ENCODE assay signal across 1 cellular context in genomic region chr19:1254530-1255185, GRCh38.
TF ChIP-seq lines count a peak whose summit lies in the region.

No MANE protein-coding gene starts in this region.

TF ChIP-seq in HepG2, 621 proteins besides CTCF, POLR2A, EP300 and RAD21 (continued from another document and continues in another):
- no peak for TF ChIP-seq ZNF660 (CRISPR knock-in tag; IDR thresholded peaks at IDR 0.05; ENCODE audit: borderline replicate concordance, low read depth)
- TF ChIP-seq ZNF335 (CRISPR knock-in tag; IDR thresholded peaks at IDR 0.05): no peak
- no peak for TF ChIP-seq ZNF33B (CRISPR knock-in tag; IDR thresholded peaks at IDR 0.05)
- TF ChIP-seq PCBP1 (IDR thresholded peaks at IDR 0.05; ENCODE audit: borderline replicate concordance, low read depth, low read length): no peak
- TF ChIP-seq FOXC1 (CRISPR knock-in tag; IDR thresholded peaks at IDR 0.05; ENCODE audit: borderline replicate concordance): peak; percentile 53; the same call in 1 of the 2 replicates
- TF ChIP-seq PLSCR1 (CRISPR knock-in tag; IDR thresholded peaks at IDR 0.05; ENCODE audit: borderline replicate concordance): no peak
- TF ChIP-seq ZMAT5 (CRISPR knock-in tag; IDR thresholded peaks at IDR 0.05; ENCODE audit: borderline replicate concordance, low read depth): no peak
- no peak for TF ChIP-seq KAT2B (IDR thresholded peaks at IDR 0.05; ENCODE audit: borderline replicate concordance, low read depth, low read length)
- peak; percentile 93 for TF ChIP-seq ZMYM2 (CRISPR knock-in tag; IDR thresholded peaks at IDR 0.05)
- TF ChIP-seq TCF7L2 (IDR thresholded peaks at IDR 0.05; ENCODE audit: low read depth, low read length): no peak
- TF ChIP-seq THAP9 (CRISPR knock-in tag; IDR thresholded peaks at IDR 0.05; ENCODE audit: borderline replicate concordance): no peak
- TF ChIP-seq MIXL1 (CRISPR knock-in tag; IDR thresholded peaks at IDR 0.05): 0 out of 2 replicates have a peak, but pooled peaks have one; percentile 20
- TF ChIP-seq SAP130 (CRISPR knock-in tag; IDR thresholded peaks at IDR 0.05; ENCODE audit: low read depth): peak; percentile 79
- no peak for TF ChIP-seq KDM4B (CRISPR knock-in tag; IDR thresholded peaks at IDR 0.05)
- TF ChIP-seq NFIC (IDR thresholded peaks at IDR 0.05; ENCODE audit: low read length): peak; percentile 45; the same call in 1 of the 2 replicates
- no peak for TF ChIP-seq ZBTB40 (IDR thresholded peaks at IDR 0.05)
- TF ChIP-seq ZBTB40 (CRISPR knock-in tag; IDR thresholded peaks at IDR 0.05): peak; percentile 23; the same call in 1 of the 2 replicates
- no peak for TF ChIP-seq RBM39 (IDR thresholded peaks at IDR 0.05; ENCODE audit: low read depth, low read length, poor library complexity, severe bottlenecking)
- 0 out of 2 replicates have a peak, but pooled peaks have one; percentile 30 for TF ChIP-seq ARNTL (CRISPR knock-in tag; IDR thresholded peaks at IDR 0.05)
- no peak for TF ChIP-seq E2F2 (CRISPR knock-in tag; IDR thresholded peaks at IDR 0.05; ENCODE audit: borderline replicate concordance)
- TF ChIP-seq HOXA3 (CRISPR knock-in tag; IDR thresholded peaks at IDR 0.05): peak; percentile 35
- TF ChIP-seq ZNF775 (CRISPR knock-in tag; IDR thresholded peaks at IDR 0.05; ENCODE audit: borderline replicate concordance): no peak
- no peak for TF ChIP-seq CREB3 (CRISPR knock-in tag; IDR thresholded peaks at IDR 0.05)
- no peak for TF ChIP-seq PAWR (CRISPR knock-in tag; IDR thresholded peaks at IDR 0.05; ENCODE audit: borderline replicate concordance)
- TF ChIP-seq HMG20A (CRISPR knock-in tag; IDR thresholded peaks at IDR 0.05; ENCODE audit: borderline replicate concordance): no peak
- no peak for TF ChIP-seq ZNF430 (CRISPR knock-in tag; IDR thresholded peaks at IDR 0.05)
- no peak for TF ChIP-seq ZNF652 (CRISPR knock-in tag; IDR thresholded peaks at IDR 0.05; ENCODE audit: borderline replicate concordance, low read depth)
- TF ChIP-seq SIN3A (IDR thresholded peaks at IDR 0.05; ENCODE audit: borderline replicate concordance, low read depth, low read length): no peak; the same call in 1 of the 2 replicates
- no peak for TF ChIP-seq NFE2 (CRISPR knock-in tag; IDR thresholded peaks at IDR 0.05)
- TF ChIP-seq CBX1 (IDR thresholded peaks at IDR 0.05; ENCODE audit: low read depth): no peak
- no peak for TF ChIP-seq XBP1 (CRISPR knock-in tag; IDR thresholded peaks at IDR 0.05)
- no peak for TF ChIP-seq ZNF136 (CRISPR knock-in tag; IDR thresholded peaks at IDR 0.05; ENCODE audit: low read depth)
- no peak for TF ChIP-seq TERF1 (CRISPR knock-in tag; IDR thresholded peaks at IDR 0.05)
- TF ChIP-seq ZNF33A (CRISPR knock-in tag; IDR thresholded peaks at IDR 0.05; ENCODE audit: borderline replicate concordance): no peak
- TF ChIP-seq ZNF180 (CRISPR knock-in tag; IDR thresholded peaks at IDR 0.05; ENCODE audit: borderline replicate concordance, low read depth): no peak
- TF ChIP-seq GATA4 (IDR thresholded peaks at IDR 0.05; ENCODE audit: borderline replicate concordance, low read depth): no peak
- TF ChIP-seq SYNCRIP (IDR thresholded peaks at IDR 0.05; ENCODE audit: insufficient read depth, low read depth, low read length): no peak
- TF ChIP-seq ADNP (CRISPR knock-in tag; IDR thresholded peaks at IDR 0.05): no peak
- TF ChIP-seq MAX (IDR thresholded peaks at IDR 0.05): no peak
- TF ChIP-seq HINFP (CRISPR knock-in tag; IDR thresholded peaks at IDR 0.05; ENCODE audit: low read depth): no peak
- no peak for TF ChIP-seq JUND (CRISPR knock-in tag; IDR thresholded peaks at IDR 0.05)
- no peak for TF ChIP-seq ATF1 (CRISPR knock-in tag; IDR thresholded peaks at IDR 0.05)
- TF ChIP-seq ERF (CRISPR knock-in tag; IDR thresholded peaks at IDR 0.05): peak; percentile 61; the same call in 1 of the 2 replicates
- TF ChIP-seq TCF12 (IDR thresholded peaks at IDR 0.05): no peak
- no peak for TF ChIP-seq TCF12 (CRISPR knock-in tag; IDR thresholded peaks at IDR 0.05)
- peak; percentile 86; the same call in 1 of the 2 replicates for TF ChIP-seq HNRNPL (IDR thresholded peaks at IDR 0.05; ENCODE audit: low read depth, low read length)
- no peak for TF ChIP-seq GLMP (CRISPR knock-in tag; IDR thresholded peaks at IDR 0.05; ENCODE audit: borderline replicate concordance)
